ENCODE assay signal across 25 cellular contexts in the genomic region with DNA sequence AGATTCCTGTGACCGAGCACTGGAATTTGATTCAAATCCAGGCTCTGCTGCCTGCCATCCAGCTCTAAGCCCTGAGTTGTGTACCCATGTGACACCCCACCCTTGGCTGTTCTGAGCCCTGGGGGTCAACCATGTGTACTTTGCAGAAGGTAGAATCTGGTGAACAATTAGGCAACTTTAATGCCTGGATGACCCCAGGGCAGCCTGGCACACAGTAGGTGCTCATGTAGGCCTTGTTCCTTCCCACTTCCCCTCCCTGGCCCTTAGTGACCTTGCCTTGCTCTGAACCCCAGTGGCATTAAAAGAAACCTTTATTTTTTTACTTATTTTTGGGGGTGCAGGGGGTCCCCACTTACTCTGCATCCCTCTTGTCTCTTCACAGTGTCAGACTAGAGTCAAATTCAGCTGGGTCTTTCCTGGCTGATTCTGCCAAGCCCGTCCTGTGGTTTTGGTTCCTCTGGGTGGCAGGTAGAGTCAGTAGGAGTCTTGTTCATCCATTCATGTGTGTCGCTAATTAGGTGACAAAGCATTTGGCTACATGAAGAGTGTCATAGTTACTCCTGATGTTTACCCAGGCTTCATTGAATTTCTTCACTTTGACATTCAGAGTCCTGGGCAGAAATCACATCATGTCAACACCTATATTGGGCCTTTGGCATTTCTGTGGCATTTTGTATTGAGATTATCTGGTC.
"Had no signal": no experiment of that assay in that cellular context is flagged by ENCODE, and none has a peak within 500 bp of the region (broad histone marks: within the 10 kb centered on the region; RNA-seq: fewer than 3 reads in every experiment).

No MANE protein-coding gene starts in this region.

- FAIRE-seq: astrocyte, RCC 7860 had no signal

- H3K4me3 Mint-ChIP-seq: activated CD4-positive, alpha-beta T cell treated with anti-CD3 and anti-CD28 coated beads, Interleukin-2, amount 10 ng/mL, durations not matched to agents 24 days and 14 days; activated naive CD8-positive, alpha-beta T cell treated with anti-CD3 and anti-CD28 coated beads, Interleukin-2, amount 50 U/mL, for 24 hours; activated T-cell treated with anti-CD3 and anti-CD28 coated beads, Interleukin-2, amount 50 U/mL, for 4 hours; brain; T-helper 17 cell; WTC11 had no signal

- H3K27me3 Mint-ChIP-seq: activated naive CD8-positive, alpha-beta T cell treated with anti-CD3 and anti-CD28 coated beads, Interleukin-2, amount 50 U/mL, for 24 hours had no signal

- H3K9me3 Mint-ChIP-seq: activated CD4-positive, alpha-beta T cell treated with anti-CD3 and anti-CD28 coated beads, Interleukin-2, amount 10 ng/mL, durations not matched to agents 24 days and 14 days; activated naive CD4-positive, alpha-beta T cell treated with anti-CD3 and anti-CD28 coated beads, Interleukin-2, amount 50 U/mL, for 72 hours; activated naive CD8-positive, alpha-beta T cell treated with anti-CD3 and anti-CD28 coated beads, Interleukin-2, amount 50 U/mL, for 24 hours; activated T-cell treated with anti-CD3 and anti-CD28 coated beads, Interleukin-2, amount 50 U/mL, for 4 hours; brain; WTC11 had no signal

- H3K27ac Mint-ChIP-seq: activated CD4-positive, alpha-beta T cell treated with anti-CD3 and anti-CD28 coated beads, Interleukin-2, amount 10 ng/mL, durations not matched to agents 24 days and 14 days; activated naive CD4-positive, alpha-beta T cell treated with anti-CD3 and anti-CD28 coated beads, Interleukin-2, amount 50 U/mL, for 72 hours; activated naive CD8-positive, alpha-beta T cell treated with anti-CD3 and anti-CD28 coated beads, Interleukin-2, amount 50 U/mL, for 24 hours; brain; T-helper 17 cell; WTC11 had no signal

- H3K36me3 Mint-ChIP-seq: activated naive CD4-positive, alpha-beta T cell treated with anti-CD3 and anti-CD28 coated beads, Interleukin-2, amount 50 U/mL, for 72 hours; brain; WTC11 had no signal

- ATAC-seq: activated naive CD4-positive, alpha-beta T cell treated with anti-CD3 and anti-CD28 coated beads, Interleukin-2, amount 50 U/mL, for 72 hours; activated naive CD8-positive, alpha-beta T cell treated with anti-CD3 and anti-CD28 coated beads, Interleukin-2, amount 50 U/mL, for 24 hours; activated T-cell treated with anti-CD3 and anti-CD28 coated beads, Interleukin-2, amount 50 U/mL, for 4 hours; T-helper 17 cell; WTC11 had no signal

- DNase-seq: activated CD4-positive, alpha-beta T cell treated with anti-CD3 and anti-CD28 coated beads for 1 hour; activated CD4-positive, alpha-beta T cell treated with anti-CD3 and anti-CD28 coated beads, Interleukin-2, amount 10 ng/mL, durations not matched to agents 24 days and 14 days; activated CD4-positive, alpha-beta T cell treated with anti-CD3 and anti-CD28 coated beads, Interleukin-2, amount 50 U/mL, for 48 hours; activated CD8-positive, alpha-beta memory T cell treated with anti-CD3 and anti-CD28 coated beads for 24 hours; activated effector memory CD4-positive, alpha-beta T cell treated with anti-CD3 and anti-CD28 coated beads, Interleukin-2, amount 50 U/mL, for 16 hours; activated naive CD4-positive, alpha-beta T cell treated with Interleukin-2 at 50 U/mL for 16 hours; activated naive CD8-positive, alpha-beta T cell treated with anti-CD3 and anti-CD28 coated beads, Interleukin-2, amount 50 U/mL, for 24 hours; activated T-cell treated with anti-CD3 and anti-CD28 coated beads, Interleukin-2, amount 50 U/mL, for 4 hours; amniotic stem cell; MM.1S; NCI-H1105; NCI-H1436; NCI-H1694 treated with DMSO at 0.1 percent for 48 hours; NCI-H2029 treated with DMSO at 0.1 percent for 48 hours; NCI-H510A treated with DMSO at 0.1 percent for 48 hours; NCI-H69; NK-92 treated with Interleukin-12 subunit alpha and Interleukin-12 subunit beta, amount 100 ng/mL, for 24 hours; SHP77 treated with DMSO at 0.1 percent for 48 hours; T-helper 17 cell; T-helper 9 cell had no signal
